Comparison of ENCODE assay signal across 13 cellular contexts in genomic region chr19:19207637-19208582, GRCh38. TPM values are rescaled to one million over a fixed set of nuclear protein-coding genes. Genes with fewer than 3 reads are reported as not detected.
DNase-seq lines count a peak whose midpoint lies in the region; ATAC-seq lines count a peak whose summit lies in the region.
"Had no signal": no experiment of that assay in that cellular context is flagged by ENCODE, and none has a peak within 500 bp of the region (broad histone marks: within the 10 kb centered on the region; RNA-seq: fewer than 3 reads in every experiment).

No MANE protein-coding gene starts in this region.

- H3K4me1 Mint-ChIP-seq in IgD-negative memory B cell, result peaks cover 15 to 17% (median 15%) of the 10 kb centered on the region in 3 donors

- peak overlapping the region; percentile 37 to 85 (median 48) for H3K4me3 Mint-ChIP-seq in IgD-negative memory B cell
- H3K4me3 Mint-ChIP-seq: activated T-cell treated with anti-CD3 and anti-CD28 coated beads, Interleukin-2, amount 50 U/mL, for 4 hours; CD8-positive, alpha-beta T cell; WTC11 had no signal

- peak overlapping the region in 2 of 3 donors; percentile 38 to 71 for H3K27ac Mint-ChIP-seq in IgD-negative memory B cell
- H3K27ac Mint-ChIP-seq: CD8-positive, alpha-beta T cell; WTC11 had no signal

- H3K36me3 Mint-ChIP-seq in IgD-negative memory B cell, result no peaks in the 10 kb centered on the region
- H3K36me3 Mint-ChIP-seq: WTC11 had no signal

- peaks cover 21% of the 10 kb centered on the region for H3K27me3 Mint-ChIP-seq in IgD-negative memory B cell

- DNase-seq in cerebellum (ENCODE audit: low spot score) (peak; percentile 31), nucleus accumbens (lab: John Stamatoyannopoulos, UW) (peak in 48 of 56 donors; percentile 9 to 83 (median 48)), AML-193 (lab: John Stamatoyannopoulos, UW) (no peak), SW 1271 (lab: John Stamatoyannopoulos, UW) (no peak)
- DNase-seq: activated T-cell treated with anti-CD3 and anti-CD28 coated beads, Interleukin-2, amount 50 U/mL, for 4 hours; CD8-positive, alpha-beta T cell; KBM-7; OCI-M1; spleen had no signal

- ATAC-seq in HG02973 (IDR thresholded peaks at IDR 0.05; ENCODE audit: unreplicated experiment), result no peak
- ATAC-seq: activated T-cell treated with anti-CD3 and anti-CD28 coated beads, Interleukin-2, amount 50 U/mL, for 4 hours; CD8-positive, alpha-beta T cell; WTC11 had no signal

- H3K9me3 Mint-ChIP-seq in IgD-negative memory B cell, result peaks cover 0 to 4% (median 4%) of the 10 kb centered on the region in 3 donors
- H3K9me3 Mint-ChIP-seq: activated T-cell treated with anti-CD3 and anti-CD28 coated beads, Interleukin-2, amount 50 U/mL, for 4 hours; CD8-positive, alpha-beta T cell had no signal

RNA-seq across cellular contexts. Expression of gene NCAN, which starts 3.8 kb away (rescaled TPM):
- polyA plus RNA-seq in IgD-negative memory B cell, result not detected
- total RNA-seq in cerebellum, result 85.3 TPM
- total RNA-seq: CD8-positive, alpha-beta T cell; osteocyte had no signal
- polyA plus RNA-seq: spleen had no signal

RNA-seq across cellular contexts. Expression of gene NR2C2AP, which starts 4.7 kb away (rescaled TPM):
- 37.6 TPM for polyA plus RNA-seq in IgD-negative memory B cell
- 5.4 TPM for total RNA-seq in cerebellum

RNA-seq across cellular contexts. Expression of gene RFXANK, which starts 15.9 kb away (rescaled TPM):
- polyA plus RNA-seq in IgD-negative memory B cell, result 91.4 TPM
- 16.8 TPM for total RNA-seq in cerebellum

RNA-seq across cellular contexts. Expression of gene BORCS8, which starts 16.0 kb away (rescaled TPM):
- polyA plus RNA-seq in IgD-negative memory B cell, result 21.6 TPM
- 10.0 TPM for total RNA-seq in cerebellum

RNA-seq across cellular contexts. Expression of gene MEF2B, which starts 37.8 kb away (rescaled TPM):
- polyA plus RNA-seq in IgD-negative memory B cell, result 1.8 TPM
- 0.27 TPM for total RNA-seq in cerebellum

Comparison
In these comparisons a context has a peak if more than half of its experiments do, and no peak if none do; other contexts are left out.
1. DNase-seq: peak in cerebellum (single experiment) and nucleus accumbens (48 of 56); none in AML-193 (0 of 2) and SW 1271 (0 of 2).